ENCODE assay signal across 9 cellular contexts in genomic region chr19:10290876-10291553, GRCh38. TPM values are rescaled to one million over a fixed set of nuclear protein-coding genes. Genes with fewer than 3 reads are reported as not detected.
DNase-seq lines count a peak whose midpoint lies in the region; ATAC-seq, FAIRE-seq and TF ChIP-seq lines count a peak whose summit lies in the region.
"Had no signal": no experiment of that assay in that cellular context is flagged by ENCODE, and none has a peak within 500 bp of the region (broad histone marks: within the 10 kb centered on the region; RNA-seq: fewer than 3 reads in every experiment).

No MANE protein-coding gene starts in this region.

- peak overlapping the region; percentile 30; the same call in 1 of the 2 replicates for H2AK5ac ChIP-seq in IMR-90 (ENCODE audit: low read depth, low read length)
- no peak overlapping the region for H2AK5ac ChIP-seq in H1 (ENCODE audit: low read depth, low read length)

- no peaks in the 10 kb centered on the region for H3K79me2 ChIP-seq in H1 (ENCODE audit: control insufficient read depth in 1 of 2, insufficient read depth in 2 of 2, low read length in 2 of 2)

- peaks cover 36% of the 10 kb centered on the region; the same call in 1 of the 2 replicates for H3K23me2 ChIP-seq in H1 (ENCODE audit: low read depth, low read length)

- H3K4me3 Mint-ChIP-seq in naive B cell (peak overlapping the region; percentile 79 to 93 (median 86)), type B pancreatic cell (peak overlapping the region; percentile 87)

- H2BK120ac ChIP-seq in IMR-90 (ENCODE audit: low read depth, low read length) = no peak overlapping the region
- no peak overlapping the region for H2BK120ac ChIP-seq in H1 (replicated peaks; ENCODE audit: low read depth, low read length)

- peak overlapping the region; percentile 72 for H2BK12ac ChIP-seq in H1 (ENCODE audit: low read depth, low read length)

- H3K36me3 ChIP-seq in IMR-90 (ENCODE audit: control insufficient read depth, insufficient read depth, low read length) = peaks cover 14% of the 10 kb centered on the region; the same call in 1 of the 2 replicates
- H3K36me3 ChIP-seq in H1 (ENCODE audit: control insufficient read depth in 2 of 4, insufficient read depth in 4 of 4, low read length in 3 of 4) = no peaks in the 10 kb centered on the region

- H2BK15ac ChIP-seq in IMR-90 (ENCODE audit: low read depth, low read length) (no peak overlapping the region), H1 (ENCODE audit: low read length) (no peak overlapping the region)

- H3K14ac ChIP-seq in IMR-90 (replicated peaks; ENCODE audit: low read depth, low read length) (no peak overlapping the region), H1 (ENCODE audit: insufficient read length) (no peak overlapping the region)

- intact Hi-C loops in IMR-90 (cut with micrococcal nuclease) = no loop called here

- H3K27me3 Mint-ChIP-seq in naive B cell (peaks cover 48 to 87% (median 56%) of the 10 kb centered on the region in 3 donors), type B pancreatic cell (peaks cover 100% of the 10 kb centered on the region)

- TF ChIP-seq CTCF in IMR-90 (conservative IDR thresholded peaks at IDR 0.05; ENCODE audit: low read depth, low read length) (no peak), WI38 (IDR thresholded peaks at IDR 0.05; ENCODE audit: low read depth, low read length) (no peak), H1 (IDR thresholded peaks at IDR 0.05; ENCODE audit: control extremely low read depth in 1 of 3, insufficient read depth in 1 of 3, low read depth in 1 of 3, low read length in 3 of 3) (no peak), type B pancreatic cell (conservative IDR thresholded peaks at IDR 0.05) (no peak)

- H3K27ac ChIP-seq in IMR-90 (ENCODE audit: insufficient read depth, low read length) = peak overlapping the region; percentile 18; the same call in 1 of the 2 replicates
- no peak overlapping the region for H3K27ac ChIP-seq in H1 (ENCODE audit: low read depth, low read length)

- dilution Hi-C loops in IMR-90 (cut with HindIII; ENCODE audit: low sequenced_read_pairs, unreplicated experiment) = no loop called here

- ATAC-seq in IMR-90 (ENCODE audit: low read depth) = peak; percentile 56
- ATAC-seq in naive B cell (ENCODE audit: low read depth in 2 of 2) = peak; percentile 6 to 16

- no peak overlapping the region for H2BK5ac ChIP-seq in IMR-90 (ENCODE audit: low read depth, low read length, poor library complexity, severe bottlenecking)
- H2BK5ac ChIP-seq in H1 (ENCODE audit: low read depth, low read length) = no peak overlapping the region

- no peaks in the 10 kb centered on the region for H3K9me3 ChIP-seq in IMR-90 (ENCODE audit: control insufficient read depth, insufficient read depth, low read length)
- no peaks in the 10 kb centered on the region for H3K9me3 ChIP-seq in H1 (ENCODE audit: insufficient read depth in 2 of 2, low read depth in 1 of 2, low read length in 1 of 2)

- H3K9ac ChIP-seq in IMR-90 (ENCODE audit: low read depth, low read length) = peak overlapping the region; percentile 29
- peak overlapping the region in 2 of 4 experiments; percentile 25 to 28; a peak in 3 of 7 replicates for H3K9ac ChIP-seq in H1 (replicated peaks in 1 of 4; ENCODE audit: extremely low read depth in 1 of 4, low read depth in 3 of 4, low read length in 3 of 4)

- H3K56ac ChIP-seq in IMR-90 (ENCODE audit: extremely low read depth, insufficient read depth, low read length) (no peak overlapping the region), H1 (replicated peaks; ENCODE audit: insufficient read length, low read depth, low read length) (no peak overlapping the region)

- peaks cover 10% of the 10 kb centered on the region for H3K9me1 ChIP-seq in IMR-90 (ENCODE audit: insufficient read depth, low read length)

- no TSS peak for BruUV-seq in IMR-90 (replicated peaks; lab: Mats Ljungman, UMichigan)

- H4K5ac ChIP-seq in IMR-90 (ENCODE audit: low read depth, low read length) = no peak overlapping the region
- H4K5ac ChIP-seq in H1 (ENCODE audit: insufficient read length, low read depth, low read length) = no peak overlapping the region

- H3K27me3 ChIP-seq in IMR-90 (ENCODE audit: control insufficient read depth, insufficient read depth, low read length) (no peaks in the 10 kb centered on the region; the same call in 1 of the 2 replicates), H1 (replicated peaks in 1 of 4; ENCODE audit: control insufficient read depth in 3 of 4, extremely low read depth in 1 of 4, insufficient read depth in 3 of 4, low read length in 3 of 4) (peaks cover 57 to 91% (median 81%) of the 10 kb centered on the region in 4 experiments)

- no peak for FAIRE-seq in H1 (lab: Jason Lieb, UNC)

- WGBS in IMR-90 (ENCODE audit: extremely low coverage in 2 of 2, insufficient read length in 1 of 2), 2 experiments = 1% methylated on average over 34 of the region's 57 CpGs; no CpG with 5 or more reads in 1 of the 2 experiments
- 2% methylated on average over 37 of the region's 57 CpGs; no CpG with 5 or more reads in 1 of the 2 experiments for WGBS in H1 (ENCODE audit: extremely low coverage in 1 of 2, insufficient coverage in 1 of 2, insufficient read length in 1 of 2, insufficient replicate concordance in 2 of 2, low coverage in 1 of 2, low lambda C conversion rate in 2 of 2, missing lambda C conversion rate in 1 of 2), 2 experiments

- peak overlapping the region; percentile 31 to 34; a peak in 2 of 4 replicates for H4K8ac ChIP-seq in IMR-90 (ENCODE audit: low read depth in 2 of 2, low read length in 2 of 2)
- H4K8ac ChIP-seq in H1 (ENCODE audit: extremely low read depth, insufficient read depth, low read length) = no peak overlapping the region

- peaks cover 48 to 83% (median 79%) of the 10 kb centered on the region in 3 donors for H3K4me1 Mint-ChIP-seq in naive B cell
- peaks cover 26% of the 10 kb centered on the region for H3K4me1 Mint-ChIP-seq in type B pancreatic cell (ENCODE audit: unreplicated experiment)

- H3K23ac ChIP-seq in IMR-90 (ENCODE audit: low read depth, low read length) = peak overlapping the region; percentile 44; the same call in 1 of the 2 replicates
- H3K23ac ChIP-seq in H1 (ENCODE audit: insufficient read length) = no peak overlapping the region

- H2BK20ac ChIP-seq in IMR-90 (ENCODE audit: low read depth, low read length) = no peak overlapping the region
- no peak overlapping the region for H2BK20ac ChIP-seq in H1 (ENCODE audit: low read length)

- TF ChIP-seq RAD21 in IMR-90 (IDR thresholded peaks at IDR 0.05; ENCODE audit: low read length) (no peak), H1 (IDR thresholded peaks at IDR 0.05 in 1 of 2, conservative IDR thresholded peaks at IDR 0.05 in 1 of 2; ENCODE audit: low read depth in 2 of 2, low read length in 2 of 2) (no peak)

- peak overlapping the region; percentile 88 for H2AK9ac ChIP-seq in IMR-90 (replicated peaks; ENCODE audit: low read depth, low read length, poor library complexity)

- peak overlapping the region; percentile 77 for H3K4me3 ChIP-seq in IMR-90 (ENCODE audit: insufficient read depth, low read depth, low read length)
- peak overlapping the region; percentile 69 for H3K4me3 ChIP-seq in WI38 (ENCODE audit: low read depth, low read length)
- H3K4me3 ChIP-seq in H1 (ENCODE audit: extremely low read depth in 1 of 4, insufficient read depth in 2 of 4, low read depth in 3 of 4, low read length in 4 of 4) = peak overlapping the region; percentile 38 to 67 (median 60)

- H4K91ac ChIP-seq in IMR-90 (ENCODE audit: insufficient read depth, low read depth, low read length) (peak overlapping the region; percentile 41; the same call in 1 of the 2 replicates), H1 (replicated peaks; ENCODE audit: insufficient read length, low read length) (no peak overlapping the region)

- H3K18ac ChIP-seq in IMR-90 (ENCODE audit: low read depth, low read length) (no peak overlapping the region; the same call in 1 of the 2 replicates), H1 (ENCODE audit: extremely low read depth, low read length) (peak overlapping the region; percentile 71; the same call in 1 of the 2 replicates)

- CTCF ChIA-PET in IMR-90 (lab: Yijun Ruan, JAX) (interaction anchor here (0.7 to 1.1 kb wide), 2 partner anchors 21 to 81 kb away, joined by 3 to 4 read pairs; no protein-coding TSS in a partner anchor), H1 (lab: Charles Lee; ENCODE audit: partially characterized antibody) (interaction anchor here (0.6 to 3.7 kb wide), 12 partner anchors 8 to 133 kb away, joined by 3 to 29 read pairs (median 4); partner anchors contain the start of gene ICAM1)

- H3K27ac Mint-ChIP-seq in naive B cell (peak overlapping the region in 4 of 6 donors; percentile 65 to 94 (median 78)), type B pancreatic cell (no peak overlapping the region)

- peaks cover 23% of the 10 kb centered on the region for H3K4me1 ChIP-seq in IMR-90 (ENCODE audit: control insufficient read depth, insufficient read depth, low read length)
- peaks cover 0 to 45% (median 23%) of the 10 kb centered on the region in 4 experiments; a peak in 6 of 7 replicates for H3K4me1 ChIP-seq in H1 (replicated peaks in 1 of 4; ENCODE audit: control insufficient read depth in 3 of 4, insufficient read depth in 4 of 4, low read length in 3 of 4)

- H3K9me3 Mint-ChIP-seq in naive B cell (peaks cover 0 to 5% (median 0%) of the 10 kb centered on the region in 7 donors), type B pancreatic cell (no peaks in the 10 kb centered on the region)

- H4K20me1 ChIP-seq in IMR-90 (ENCODE audit: insufficient read depth, low read length) (peaks cover 6% of the 10 kb centered on the region), H1 (replicated peaks in 1 of 2; ENCODE audit: control insufficient read depth in 1 of 2, insufficient read depth in 2 of 2, low read length in 2 of 2) (peaks cover 0 to 26% of the 10 kb centered on the region in 2 experiments)

- TF ChIP-seq POLR2A in IMR-90 (IDR thresholded peaks at IDR 0.05; ENCODE audit: low read depth, low read length) (no peak; the same call in 1 of the 2 replicates), H1 (IDR thresholded peaks at IDR 0.05; ENCODE audit: control extremely low read depth in 1 of 2, low read depth in 2 of 2, low read length in 2 of 2) (no peak)

- H3K4me2 ChIP-seq in IMR-90 (ENCODE audit: low read depth, low read length) = peak overlapping the region; percentile 96
- H3K4me2 ChIP-seq in H1 (ENCODE audit: insufficient read depth in 1 of 2, low read depth in 2 of 2, low read length in 2 of 2) = peak overlapping the region; percentile 81 to 100

- POLR2A ChIA-PET in IMR-90 (lab: Charles Lee; ENCODE audit: unreplicated experiment) = interaction anchor here (0.6 to 1.6 kb wide), 4 partner anchors 14 to 82 kb away, joined by 3 to 8 read pairs (median 4); partner anchors contain the start of gene ICAM1
- POLR2A ChIA-PET in H1 (lab: Charles Lee; ENCODE audit: partially characterized antibody) = interaction anchor here (0.6 to 2.2 kb wide), 6 partner anchors 20 to 52 kb away, joined by 3 to 8 read pairs (median 4); partner anchors contain the start of genes FDX2 and ICAM1

- in situ Hi-C loops in IMR-90 (cut with MboI; ENCODE audit: low sequenced_read_pairs) = no loop called here

- TF ChIP-seq EP300 in H1 (IDR thresholded peaks at IDR 0.05; ENCODE audit: borderline replicate concordance in 1 of 2, low read depth in 2 of 2, low read length in 2 of 2) = no peak

- peak overlapping the region; percentile 92 for H2AFZ ChIP-seq in IMR-90 (replicated peaks; ENCODE audit: low read length, poor library complexity)
- H2AFZ ChIP-seq in H1 (ENCODE audit: low read length) = no peak overlapping the region

- DNase-seq in CMK (ENCODE audit: low read depth) (peak; percentile 84), IMR-90 (peak; percentile 54), H1 (ENCODE audit: low read depth in 1 of 2, low spot score in 2 of 2) (peak in 1 of 2 experiments; percentile 78), naive B cell (no peak), type B pancreatic cell (ENCODE audit: extremely low spot score, unreplicated experiment) (peak; percentile 70), cerebellum (ENCODE audit: low spot score) (no peak), NCI-H2081 (lab: John Stamatoyannopoulos, UW) (no peak)

- H3K4ac ChIP-seq in IMR-90 (ENCODE audit: low read depth, low read length) (peak overlapping the region; percentile 55), H1 (replicated peaks; ENCODE audit: insufficient read length, low read depth, low read length) (no peak overlapping the region)

- H3K36me3 Mint-ChIP-seq in naive B cell = peaks cover 0 to 8% of the 10 kb centered on the region in 2 donors
- no peaks in the 10 kb centered on the region for H3K36me3 Mint-ChIP-seq in type B pancreatic cell

- H3K79me1 ChIP-seq in IMR-90 (ENCODE audit: low read depth in 1 of 2, low read length in 2 of 2) (peaks cover 0 to 4% of the 10 kb centered on the region in 2 experiments; a peak in 1 of 4 replicates), H1 (ENCODE audit: low read depth, low read length) (no peaks in the 10 kb centered on the region)

RNA-seq across cellular contexts. Expression of gene ICAM5, which starts 1.3 kb away (rescaled TPM):
- total RNA-seq in IMR-90 (2012; rRNA removed) (2.5 and 3.0 TPM in 2 replicates), type B pancreatic cell (ENCODE audit: low replicate concordance) (2.3 and 3.8 TPM in 2 replicates), cerebellum (1.6 TPM)
- polyA plus RNA-seq in IMR-90 (2012; rRNA removed) (23.9 and 26.5 TPM in 2 replicates), H1 (2011; rRNA removed) (3.9 and 9.0 TPM in 2 replicates), naive B cell (ENCODE audit: low read depth in 6 of 6) (not detected)
- 13.1 and 22.4 TPM in 2 replicates for polyA plus RNA-seq in IMR-90 (2012; cell fraction: cytosol; rRNA removed)
- 107 and 283 TPM in 2 replicates for polyA plus RNA-seq in IMR-90 (2012; cell fraction: nucleus; rRNA removed; ENCODE audit: low replicate concordance)
- 1.9 and 4.8 TPM in 2 replicates for total RNA-seq in H1 (2021; fragmentation: NEBNext Ultra II Directional; extraction: Animal tissue kit (Norgen Biotek cat#: 25700))
- 5.9 TPM for polyA plus RNA-seq in H1 (2011; cell fraction: cytosol; rRNA removed)
- 58.0 TPM for polyA plus RNA-seq in H1 (2011; cell fraction: nucleus; rRNA removed)
- polyA plus RNA-seq in H1 (2012, experiment 1 of 2) = 1.2 to 5.4 TPM (median 4.4 TPM) in 4 replicates
- polyA plus RNA-seq in H1 (2012, experiment 2 of 2) = 1.0 TPM
- 2.9 TPM for polyA plus RNA-seq in H1 (2013, experiment 1 of 2)
- 1.9 TPM for polyA plus RNA-seq in H1 (2013, experiment 2 of 2)
- 0.32 and 0.79 TPM in 2 replicates for polyA minus RNA-seq in H1 (2011; rRNA and poly(A)+ RNA removed)
- 1.4 TPM for polyA minus RNA-seq in H1 (2011; cell fraction: cytosol; rRNA and poly(A)+ RNA removed)
- 7.0 TPM for polyA minus RNA-seq in H1 (2011; cell fraction: nucleus; rRNA and poly(A)+ RNA removed)

RNA-seq across cellular contexts. Expression of gene ICAM4, which starts 4.3 kb away (rescaled TPM):
- total RNA-seq in IMR-90 (2012; rRNA removed) (2.3 and 2.5 TPM in 2 replicates), type B pancreatic cell (ENCODE audit: low replicate concordance) (2.8 and 5.3 TPM in 2 replicates), cerebellum (not detected)
- polyA plus RNA-seq in IMR-90 (2012; rRNA removed) (4.0 TPM in 2 replicates), H1 (2011; rRNA removed) (4.1 and 6.3 TPM in 2 replicates), naive B cell (ENCODE audit: low read depth in 6 of 6) (not detected)
- 4.6 and 6.4 TPM in 2 replicates for polyA plus RNA-seq in IMR-90 (2012; cell fraction: cytosol; rRNA removed)
- 1.1 and 1.2 TPM in 2 replicates for polyA plus RNA-seq in IMR-90 (2012; cell fraction: nucleus; rRNA removed; ENCODE audit: low replicate concordance)
- total RNA-seq in H1 (2021; fragmentation: NEBNext Ultra II Directional; extraction: Animal tissue kit (Norgen Biotek cat#: 25700)) = 1.3 and 1.5 TPM in 2 replicates
- 4.3 TPM for polyA plus RNA-seq in H1 (2011; cell fraction: cytosol; rRNA removed)
- 2.4 TPM for polyA plus RNA-seq in H1 (2011; cell fraction: nucleus; rRNA removed)
- 0.83 to 2.2 TPM (median 2.0 TPM) in 4 replicates for polyA plus RNA-seq in H1 (2012, experiment 1 of 2)
- 2.3 TPM for polyA plus RNA-seq in H1 (2012, experiment 2 of 2)
- polyA plus RNA-seq in H1 (2013, experiment 1 of 2) = 2.6 TPM
- 3.6 TPM for polyA plus RNA-seq in H1 (2013, experiment 2 of 2)
- 0.54 and 0.56 TPM in 2 replicates for polyA minus RNA-seq in H1 (2011; rRNA and poly(A)+ RNA removed)
- 2.9 TPM for polyA minus RNA-seq in H1 (2011; cell fraction: cytosol; rRNA and poly(A)+ RNA removed)
- polyA minus RNA-seq in H1 (2011; cell fraction: nucleus; rRNA and poly(A)+ RNA removed) = 1.4 TPM
- total RNA-seq: NCI-H460 had no signal

RNA-seq across cellular contexts. Expression of gene ZGLP1, which starts 18.6 kb away (rescaled TPM):
- total RNA-seq in IMR-90 (2012; rRNA removed) (0.54 TPM in 1 of 2 replicates, not detected in the other), type B pancreatic cell (ENCODE audit: low replicate concordance) (5.5 and 17.0 TPM in 2 replicates), cerebellum (2.4 TPM)
- polyA plus RNA-seq in IMR-90 (2012; rRNA removed) (3.1 and 4.1 TPM in 2 replicates), H1 (2011; rRNA removed) (4.2 and 8.2 TPM in 2 replicates), naive B cell (ENCODE audit: low read depth in 6 of 6) (under 1 TPM in 2 of 6 donors, not detected in 4; 0.73 to 0.86 TPM)
- polyA plus RNA-seq in IMR-90 (2012; cell fraction: cytosol; rRNA removed) = 1.4 and 1.5 TPM in 2 replicates
- 15.5 and 25.2 TPM in 2 replicates for polyA plus RNA-seq in IMR-90 (2012; cell fraction: nucleus; rRNA removed; ENCODE audit: low replicate concordance)
- total RNA-seq in H1 (2021; fragmentation: NEBNext Ultra II Directional; extraction: Animal tissue kit (Norgen Biotek cat#: 25700)) = 4.6 and 5.1 TPM in 2 replicates
- polyA plus RNA-seq in H1 (2011; cell fraction: cytosol; rRNA removed) = 7.6 TPM
- 24.9 TPM for polyA plus RNA-seq in H1 (2011; cell fraction: nucleus; rRNA removed)
- 3.5 to 9.1 TPM (median 7.4 TPM) in 4 replicates for polyA plus RNA-seq in H1 (2012, experiment 1 of 2)
- polyA plus RNA-seq in H1 (2012, experiment 2 of 2) = 4.4 TPM
- polyA plus RNA-seq in H1 (2013, experiment 1 of 2) = 5.0 TPM
- polyA plus RNA-seq in H1 (2013, experiment 2 of 2) = 4.1 TPM
- 0.34 and 0.82 TPM in 2 replicates for polyA minus RNA-seq in H1 (2011; rRNA and poly(A)+ RNA removed)
- polyA minus RNA-seq in H1 (2011; cell fraction: cytosol; rRNA and poly(A)+ RNA removed) = 1.0 TPM
- polyA minus RNA-seq in H1 (2011; cell fraction: nucleus; rRNA and poly(A)+ RNA removed) = 2.2 TPM

RNA-seq across cellular contexts. Expression of gene ICAM1, which starts 20.1 kb away (rescaled TPM):
- total RNA-seq in IMR-90 (2012; rRNA removed) (6.9 and 10.6 TPM in 2 replicates), type B pancreatic cell (ENCODE audit: low replicate concordance) (3.3 and 3.6 TPM in 2 replicates), cerebellum (2.7 TPM)
- polyA plus RNA-seq in IMR-90 (2012; rRNA removed) (18.3 and 19.1 TPM in 2 replicates), H1 (2011; rRNA removed) (5.2 and 9.4 TPM in 2 replicates), naive B cell (ENCODE audit: low read depth in 6 of 6) (1 to 10 TPM in 5 of 6 donors, not detected in 1; 2.5 to 4.9 (median 3.8) TPM)
- 11.0 and 21.7 TPM in 2 replicates for polyA plus RNA-seq in IMR-90 (2012; cell fraction: cytosol; rRNA removed)
- polyA plus RNA-seq in IMR-90 (2012; cell fraction: nucleus; rRNA removed; ENCODE audit: low replicate concordance) = 16.7 and 18.8 TPM in 2 replicates
- total RNA-seq in H1 (2021; fragmentation: NEBNext Ultra II Directional; extraction: Animal tissue kit (Norgen Biotek cat#: 25700)) = 3.8 and 4.0 TPM in 2 replicates
- polyA plus RNA-seq in H1 (2011; cell fraction: cytosol; rRNA removed) = 4.1 TPM
- 5.3 TPM for polyA plus RNA-seq in H1 (2011; cell fraction: nucleus; rRNA removed)
- 4.7 to 8.7 TPM (median 6.5 TPM) in 4 replicates for polyA plus RNA-seq in H1 (2012, experiment 1 of 2)
- 4.1 TPM for polyA plus RNA-seq in H1 (2012, experiment 2 of 2)
- polyA plus RNA-seq in H1 (2013, experiment 1 of 2) = 12.4 TPM
- 10.8 TPM for polyA plus RNA-seq in H1 (2013, experiment 2 of 2)
- 5.7 and 9.7 TPM in 2 replicates for polyA minus RNA-seq in H1 (2011; rRNA and poly(A)+ RNA removed)
- polyA minus RNA-seq in H1 (2011; cell fraction: cytosol; rRNA and poly(A)+ RNA removed) = 8.4 TPM
- 3.0 TPM for polyA minus RNA-seq in H1 (2011; cell fraction: nucleus; rRNA and poly(A)+ RNA removed)

RNA-seq across cellular contexts. Expression of gene FDX2, which starts 24.8 kb away (rescaled TPM):
- 39.8 and 40.8 TPM in 2 replicates for total RNA-seq in IMR-90 (2012; rRNA removed)
- 72.0 and 82.3 TPM in 2 replicates for polyA plus RNA-seq in IMR-90 (2012; rRNA removed)
- 124 and 216 TPM in 2 replicates for polyA plus RNA-seq in IMR-90 (2012; cell fraction: cytosol; rRNA removed)
- polyA plus RNA-seq in IMR-90 (2012; cell fraction: nucleus; rRNA removed; ENCODE audit: low replicate concordance) = 37.1 and 117 TPM in 2 replicates
- total RNA-seq in H1 (2021; fragmentation: NEBNext Ultra II Directional; extraction: Animal tissue kit (Norgen Biotek cat#: 25700)) = 27.0 and 27.8 TPM in 2 replicates
- polyA plus RNA-seq in H1 (2011; rRNA removed) = 64.4 and 80.2 TPM in 2 replicates
- 56.5 TPM for polyA plus RNA-seq in H1 (2011; cell fraction: cytosol; rRNA removed)
- polyA plus RNA-seq in H1 (2011; cell fraction: nucleus; rRNA removed) = 58.5 TPM
- 29.0 to 43.7 TPM (median 43.2 TPM) in 4 replicates for polyA plus RNA-seq in H1 (2012, experiment 1 of 2)
- polyA plus RNA-seq in H1 (2012, experiment 2 of 2) = 39.3 TPM
- polyA plus RNA-seq in H1 (2013, experiment 1 of 2) = 18.6 TPM
- 19.3 TPM for polyA plus RNA-seq in H1 (2013, experiment 2 of 2)
- polyA minus RNA-seq in H1 (2011; rRNA and poly(A)+ RNA removed) = 15.6 and 20.0 TPM in 2 replicates
- 14.0 TPM for polyA minus RNA-seq in H1 (2011; cell fraction: cytosol; rRNA and poly(A)+ RNA removed)
- polyA minus RNA-seq in H1 (2011; cell fraction: nucleus; rRNA and poly(A)+ RNA removed) = 18.5 TPM
- polyA plus RNA-seq in naive B cell (ENCODE audit: low read depth in 6 of 6) = 10 to 100 TPM; 12.9 to 36.6 (median 15.5) TPM
- total RNA-seq in type B pancreatic cell (ENCODE audit: low replicate concordance) = 18.8 and 23.3 TPM in 2 replicates
- 13.2 TPM for total RNA-seq in cerebellum

Comparison
In these comparisons a context has a peak if more than half of its experiments do, and no peak if none do; other contexts are left out.
1. DNase-seq: peak in CMK (single experiment), IMR-90 (single experiment) and type B pancreatic cell (single experiment); none in naive B cell (single experiment), cerebellum (single experiment) and NCI-H2081 (0 of 2).
2. Peak in every context shown above with its lines, with median percentiles within 50 percentile points of each other: H3K4me3 ChIP-seq.